ENCODE assay signal across 1 cellular context in the genomic region with DNA sequence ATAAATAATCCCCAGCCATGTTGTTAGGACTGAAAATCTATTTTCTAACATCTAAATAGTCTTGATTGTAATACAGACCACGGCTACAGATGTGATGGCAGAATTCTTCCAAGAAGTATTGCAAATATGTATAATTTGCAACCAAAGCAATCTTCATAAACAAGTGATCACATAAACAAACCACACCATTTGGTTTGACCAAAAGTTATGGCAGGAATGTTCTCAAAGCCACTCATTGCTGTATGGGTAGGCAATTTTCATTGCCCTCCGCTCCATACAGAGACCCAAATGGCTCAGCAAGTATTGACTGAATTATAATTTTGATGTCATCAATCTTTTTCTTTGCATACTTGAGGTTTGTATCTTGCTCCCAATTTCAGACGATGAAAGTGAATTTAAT.
A peak's percentile ranks its signal among the peaks of the same experiment; 100 is the strongest.
TF ChIP-seq lines count a peak whose summit lies in the region.

No MANE protein-coding gene starts in this region.

TF ChIP-seq in K562, 482 proteins besides CTCF, POLR2A, EP300 and RAD21 (continued from another document):
- TF ChIP-seq ZNF699 (CRISPR knock-in tag; IDR thresholded peaks at IDR 0.05; ENCODE audit: insufficient replicate concordance), result no peak
- no peak for TF ChIP-seq FOXP4 (CRISPR knock-in tag; IDR thresholded peaks at IDR 0.05; ENCODE audit: borderline replicate concordance)
- TF ChIP-seq ELF1 (tag; IDR thresholded peaks at IDR 0.05), result 0 out of 2 replicates have a peak, but pooled peaks have one; percentile 14
- no peak for TF ChIP-seq THAP7 (CRISPR knock-in tag; IDR thresholded peaks at IDR 0.05)
- TF ChIP-seq ZNF639 (CRISPR knock-in tag; conservative IDR thresholded peaks at IDR 0.05 in 1 of 2, IDR thresholded peaks at IDR 0.05 in 1 of 2), result no peak
- 0 out of 2 replicates have a peak, but pooled peaks have one; percentile 3 for TF ChIP-seq C11orf30 (IDR thresholded peaks at IDR 0.05; ENCODE audit: low read depth)
